In the genomic region with DNA sequence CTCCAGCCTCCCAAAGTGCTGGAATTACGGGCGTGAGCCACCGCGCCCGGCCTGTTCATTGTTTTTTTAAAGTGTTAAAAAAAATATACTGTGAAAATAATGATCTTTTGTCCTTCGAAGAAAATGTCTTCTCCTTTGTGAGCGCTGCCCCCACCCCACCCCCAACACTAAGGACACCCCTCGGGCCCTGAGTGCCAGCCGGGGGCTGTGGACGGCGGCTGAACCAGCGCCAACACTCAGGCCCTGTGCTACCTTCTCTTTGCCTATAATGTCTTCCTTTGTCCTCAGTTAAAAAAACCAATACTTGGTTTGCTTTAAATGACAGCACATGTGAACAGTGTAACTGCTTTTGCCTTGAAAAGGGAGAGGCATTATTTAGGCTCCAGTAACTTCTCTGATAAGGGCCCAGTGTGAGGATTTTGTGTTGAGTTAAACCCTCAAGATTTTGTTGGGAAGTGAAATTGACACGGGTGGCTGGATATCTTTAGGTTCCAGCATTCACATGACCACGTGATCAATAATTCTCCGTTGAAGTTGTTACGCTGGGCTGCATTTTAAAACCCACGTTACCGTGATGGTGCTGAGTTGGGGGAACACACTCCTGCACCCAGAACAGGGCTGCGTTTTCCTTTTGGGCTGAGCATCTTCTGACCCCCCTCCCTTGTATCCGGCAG, we compare ENCODE assay signal across 18 cellular contexts. TPM values are rescaled to one million over a fixed set of nuclear protein-coding genes. Genes with fewer than 3 reads are reported as not detected.
DNase-seq lines count a peak whose midpoint lies in the region; ATAC-seq and TF ChIP-seq lines count a peak whose summit lies in the region.
"Had no signal": no experiment of that assay in that cellular context is flagged by ENCODE, and none has a peak within 500 bp of the region (broad histone marks: within the 10 kb centered on the region; RNA-seq: fewer than 3 reads in every experiment).

No MANE protein-coding gene starts in this region.

- H3K27me3 Mint-ChIP-seq in CD8-positive, alpha-beta memory T cell: no peaks in the 10 kb centered on the region
- no peaks in the 10 kb centered on the region for H3K27me3 Mint-ChIP-seq in activated B cell treated with CpG ODN at 0.5 μM for 24 hours
- peaks cover 3% of the 10 kb centered on the region for H3K27me3 Mint-ChIP-seq in glutamatergic neuron (ENCODE audit: unreplicated experiment)

- H3K4me3 Mint-ChIP-seq in CD8-positive, alpha-beta memory T cell: peak overlapping the region in 2 of 7 donors; percentile 20 to 22
- H3K4me3 Mint-ChIP-seq in activated B cell treated with CpG ODN at 0.5 μM for 24 hours: no peak overlapping the region
- H3K4me3 Mint-ChIP-seq in glutamatergic neuron (ENCODE audit: unreplicated experiment): no peak overlapping the region
- H3K4me3 Mint-ChIP-seq in stimulated activated effector memory CD8-positive, alpha-beta T cell treated with anti-CD3 and anti-CD28 coated beads, Interleukin-12 subunit alpha, Interleukin-12 subunit beta, amount 100 ng/mL, for 72 hours: no peak overlapping the region
- H3K4me3 Mint-ChIP-seq: CD8-positive, alpha-beta T cell had no signal

- H3K4me3 ChIP-seq in CD8-positive, alpha-beta memory T cell (ENCODE audit: low read length): no peak overlapping the region
- no peak overlapping the region for H3K4me3 ChIP-seq in foreskin fibroblast (ENCODE audit: low read depth in 1 of 2, low read length in 2 of 2)
- H3K4me3 ChIP-seq: Peyer's patch had no signal

- no peak for TF ChIP-seq CTCF in activated B cell treated with CpG ODN at 0.5 μM for 24 hours (IDR thresholded peaks at IDR 0.05)
- TF ChIP-seq CTCF in glutamatergic neuron (IDR thresholded peaks at IDR 0.05; ENCODE audit: partially characterized antibody, unreplicated experiment): no peak
- TF ChIP-seq CTCF in foreskin fibroblast (IDR thresholded peaks at IDR 0.05; ENCODE audit: low read depth, low read length): no peak

- no peak overlapping the region for H3K27ac ChIP-seq in CD8-positive, alpha-beta memory T cell (ENCODE audit: low read depth, low read length)
- H3K27ac ChIP-seq: Peyer's patch had no signal

- H3K27me3 ChIP-seq in CD8-positive, alpha-beta memory T cell (ENCODE audit: insufficient read depth, low read length, poor library complexity, severe bottlenecking): no peaks in the 10 kb centered on the region
- H3K27me3 ChIP-seq: Peyer's patch had no signal

- no peaks in the 10 kb centered on the region for H3K9me3 ChIP-seq in CD8-positive, alpha-beta memory T cell (ENCODE audit: low read length)
- H3K9me3 ChIP-seq: Peyer's patch had no signal

- DNase-seq in CD8-positive, alpha-beta memory T cell: no peak
- DNase-seq in activated B cell treated with CpG ODN at 0.5 μM for 24 hours: no peak
- DNase-seq in glutamatergic neuron: no peak
- DNase-seq in stimulated activated effector memory CD8-positive, alpha-beta T cell treated with anti-CD3 and anti-CD28 coated beads, Interleukin-12 subunit alpha, Interleukin-12 subunit beta, amount 100 ng/mL, for 72 hours (ENCODE audit: low spot score in 2 of 2): no peak
- DNase-seq in foreskin fibroblast: no peak
- no peak for DNase-seq in islet precursor cell
- no peak for DNase-seq in epidermal melanocyte (ENCODE audit: insufficient read length, low spot score)
- DNase-seq in NCI-H2227 treated with DMSO at 0.1 percent for 48 hours (lab: John Stamatoyannopoulos, UW): no peak
- DNase-seq: C1 segment of cervical spinal cord, DMS53, GDM1, Kasumi-1, NCI-H1694 treated with DMSO at 0.1 percent for 48 hours, NCI-H2081 treated with DMSO at 0.1 percent for 48 hours, NCI-H2171 treated with DMSO at 0.1 percent for 48 hours, NCI-H510A, Peyer's patch had no signal

- CTCF ChIA-PET in CD8-positive, alpha-beta memory T cell (lab: Charles Lee): no interaction called here
- CTCF ChIA-PET in activated B cell treated with CpG ODN at 0.5 μM for 24 hours (lab: Charles Lee): no interaction called here

- peaks cover 0 to 56% (median 5%) of the 10 kb centered on the region in 3 donors for H3K36me3 Mint-ChIP-seq in CD8-positive, alpha-beta memory T cell
- H3K36me3 Mint-ChIP-seq in activated B cell treated with CpG ODN at 0.5 μM for 24 hours (ENCODE audit: low read depth): peaks cover 54% of the 10 kb centered on the region
- no peaks in the 10 kb centered on the region for H3K36me3 Mint-ChIP-seq in glutamatergic neuron (ENCODE audit: unreplicated experiment)
- H3K36me3 Mint-ChIP-seq in stimulated activated effector memory CD8-positive, alpha-beta T cell treated with anti-CD3 and anti-CD28 coated beads, Interleukin-12 subunit alpha, Interleukin-12 subunit beta, amount 100 ng/mL, for 72 hours: peaks cover 39% of the 10 kb centered on the region

- no peaks in the 10 kb centered on the region for H3K9me3 Mint-ChIP-seq in CD8-positive, alpha-beta memory T cell
- H3K9me3 Mint-ChIP-seq in activated B cell treated with CpG ODN at 0.5 μM for 24 hours (no peaks in the 10 kb centered on the region), glutamatergic neuron (ENCODE audit: unreplicated experiment) (no peaks in the 10 kb centered on the region)
- no peaks in the 10 kb centered on the region for H3K9me3 Mint-ChIP-seq in stimulated activated effector memory CD8-positive, alpha-beta T cell treated with anti-CD3 and anti-CD28 coated beads, Interleukin-12 subunit alpha, Interleukin-12 subunit beta, amount 100 ng/mL, for 72 hours
- H3K9me3 Mint-ChIP-seq: CD8-positive, alpha-beta T cell had no signal

- H3K36me3 ChIP-seq in CD8-positive, alpha-beta memory T cell (ENCODE audit: insufficient read depth, low read length): no peaks in the 10 kb centered on the region

- peaks cover 5% of the 10 kb centered on the region for H3K4me1 ChIP-seq in CD8-positive, alpha-beta memory T cell (ENCODE audit: insufficient read depth, low read length)
- H3K4me1 ChIP-seq: Peyer's patch had no signal

- peak overlapping the region in 6 of 8 donors; percentile 36 to 95 (median 87) for H3K27ac Mint-ChIP-seq in CD8-positive, alpha-beta memory T cell
- H3K27ac Mint-ChIP-seq in activated B cell treated with CpG ODN at 0.5 μM for 24 hours (peak overlapping the region; percentile 27), glutamatergic neuron (ENCODE audit: unreplicated experiment) (peak overlapping the region; percentile 43)
- peak overlapping the region; percentile 87 for H3K27ac Mint-ChIP-seq in stimulated activated effector memory CD8-positive, alpha-beta T cell treated with anti-CD3 and anti-CD28 coated beads, Interleukin-12 subunit alpha, Interleukin-12 subunit beta, amount 100 ng/mL, for 72 hours
- H3K27ac Mint-ChIP-seq: CD8-positive, alpha-beta T cell had no signal

- intact Hi-C loops in activated B cell treated with CpG ODN at 0.5 μM for 24 hours (cut with micrococcal nuclease): no loop called here

- POLR2A ChIA-PET in CD8-positive, alpha-beta memory T cell (lab: Charles Lee): no interaction called here
- POLR2A ChIA-PET in activated B cell treated with CpG ODN at 0.5 μM for 24 hours (lab: Charles Lee): no interaction called here

- ATAC-seq in activated B cell treated with CpG ODN at 0.5 μM for 24 hours (ENCODE audit: low read depth): no peak
- ATAC-seq in stimulated activated effector memory CD8-positive, alpha-beta T cell treated with anti-CD3 and anti-CD28 coated beads, Interleukin-12 subunit alpha, Interleukin-12 subunit beta, amount 100 ng/mL, for 72 hours: no peak
- ATAC-seq: CD8-positive, alpha-beta T cell had no signal

- peaks cover 15 to 22% (median 16%) of the 10 kb centered on the region in 3 donors for H3K4me1 Mint-ChIP-seq in CD8-positive, alpha-beta memory T cell
- peaks cover 41% of the 10 kb centered on the region for H3K4me1 Mint-ChIP-seq in activated B cell treated with CpG ODN at 0.5 μM for 24 hours
- H3K4me1 Mint-ChIP-seq in glutamatergic neuron (ENCODE audit: low read depth, unreplicated experiment): no peaks in the 10 kb centered on the region
- H3K4me1 Mint-ChIP-seq in stimulated activated effector memory CD8-positive, alpha-beta T cell treated with anti-CD3 and anti-CD28 coated beads, Interleukin-12 subunit alpha, Interleukin-12 subunit beta, amount 100 ng/mL, for 72 hours: peaks cover 14% of the 10 kb centered on the region

RNA-seq across cellular contexts. Expression of a gene that starts 9.5 kb away (rescaled TPM):
- 100 to 1,000 TPM; 159 to 166 TPM for total RNA-seq in CD8-positive, alpha-beta memory T cell
- polyA plus RNA-seq in CD8-positive, alpha-beta memory T cell: 101 TPM
- total RNA-seq in activated B cell treated with CpG ODN at 0.5 μM for 24 hours (97.9 and 98.0 TPM in 2 replicates), glutamatergic neuron (ENCODE audit: unreplicated experiment) (74.8 TPM)

RNA-seq across cellular contexts. Expression of a gene that starts 54.9 kb away (rescaled TPM):
- total RNA-seq in CD8-positive, alpha-beta memory T cell: 10 to 100 TPM; 24.5 to 24.7 TPM
- 24.6 TPM for polyA plus RNA-seq in CD8-positive, alpha-beta memory T cell
- total RNA-seq in activated B cell treated with CpG ODN at 0.5 μM for 24 hours (40.3 and 43.0 TPM in 2 replicates), glutamatergic neuron (ENCODE audit: unreplicated experiment) (42.6 TPM)

Comparison
In these comparisons a context has a peak if more than half of its experiments do, and no peak if none do; other contexts are left out.
1. H3K27ac Mint-ChIP-seq: peak in every context shown above with its lines; median percentile 87 in CD8-positive, alpha-beta memory T cell; 87 in stimulated activated effector memory CD8-positive, alpha-beta T cell treated with anti-CD3 and anti-CD28 coated beads, Interleukin-12 subunit alpha, Interleukin-12 subunit beta, amount 100 ng/mL, for 72 hours; 43 in glutamatergic neuron; 27 in activated B cell treated with CpG ODN at 0.5 μM for 24 hours.